In the genomic region with DNA sequence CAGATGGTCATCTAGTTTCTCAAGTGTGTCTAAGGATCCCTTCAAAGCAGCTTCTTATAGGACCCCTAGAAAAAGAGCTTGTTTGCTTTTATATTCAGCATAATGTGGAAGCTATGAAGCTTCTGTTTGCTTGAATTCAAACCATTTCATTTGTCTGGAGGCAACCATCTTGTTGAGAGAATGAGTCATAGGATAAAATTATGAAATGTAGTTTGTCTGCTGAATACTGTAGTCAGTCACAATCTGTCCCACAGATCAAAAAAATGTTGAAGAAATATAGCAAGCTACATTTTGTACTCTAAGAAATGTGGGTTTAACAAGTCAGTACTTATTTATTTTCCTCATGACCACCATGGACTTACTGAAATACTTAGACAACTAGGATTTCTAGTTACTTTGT, we compare ENCODE assay signal across 17 cellular contexts.
A peak's percentile ranks its signal among the peaks of the same experiment; 100 is the strongest.
DNase-seq lines count a peak whose midpoint lies in the region; ATAC-seq and TF ChIP-seq lines count a peak whose summit lies in the region.
"Had no signal": no experiment of that assay in that cellular context is flagged by ENCODE, and none has a peak within 500 bp of the region (broad histone marks: within the 10 kb centered on the region; RNA-seq: fewer than 3 reads in every experiment).

No MANE protein-coding gene starts in this region.

- peaks cover 7% of the 10 kb centered on the region for H3K36me3 Mint-ChIP-seq in MCF 10A (ENCODE audit: insufficient read depth, unreplicated experiment)
- no peaks in the 10 kb centered on the region for H3K36me3 Mint-ChIP-seq in CD8-positive, alpha-beta memory T cell
- H3K36me3 Mint-ChIP-seq: CD4-positive, CD25-positive, alpha-beta regulatory T cell; naive B cell; T-cell had no signal

- CTCF ChIA-PET in MCF 10A (lab: Yijun Ruan, JAX) = interaction anchor here (0.5 to 2.3 kb wide), 8 partner anchors 75 to 1166 kb away, joined by 3 to 21 read pairs (median 3); no protein-coding TSS in a partner anchor
- CTCF ChIA-PET in CD8-positive, alpha-beta memory T cell (lab: Charles Lee) = no interaction called here

- H3K27me3 ChIP-seq in breast epithelium = no peaks in the 10 kb centered on the region
- H3K27me3 ChIP-seq in CD8-positive, alpha-beta memory T cell (ENCODE audit: insufficient read depth, low read length, poor library complexity, severe bottlenecking) = no peaks in the 10 kb centered on the region
- H3K27me3 ChIP-seq: left lung had no signal

- BruUV-seq in MCF 10A (replicated peaks; lab: Mats Ljungman, UMichigan) = no TSS peak

- no peak overlapping the region for H3K27ac ChIP-seq in breast epithelium
- H3K27ac ChIP-seq in CD8-positive, alpha-beta memory T cell (ENCODE audit: low read depth, low read length) = no peak overlapping the region
- H3K27ac ChIP-seq: left lung, WERI-Rb-1 had no signal

- H3K36me3 ChIP-seq in breast epithelium = no peaks in the 10 kb centered on the region
- H3K36me3 ChIP-seq in CD8-positive, alpha-beta memory T cell (ENCODE audit: insufficient read depth, low read length) = no peaks in the 10 kb centered on the region
- H3K36me3 ChIP-seq: left lung, WERI-Rb-1 had no signal

- no peak overlapping the region for H3K27ac Mint-ChIP-seq in MCF 10A (ENCODE audit: low read depth, unreplicated experiment)
- H3K27ac Mint-ChIP-seq in CD8-positive, alpha-beta memory T cell = no peak overlapping the region
- H3K27ac Mint-ChIP-seq: CD4-positive, CD25-positive, alpha-beta regulatory T cell; naive B cell; T-cell had no signal

- intact Hi-C loops in MCF 10A (cut with micrococcal nuclease) = loop anchor here (5.0 kb wide), 1 partner anchor 719 kb away; no protein-coding TSS in a partner anchor
- intact Hi-C loops in breast epithelium (cut with DNase I; ENCODE audit: low total_unique reads) = no loop called here
- intact Hi-C loops in cardiac septum (cut with DNase I) = no loop called here

- no peaks in the 10 kb centered on the region for H3K9me3 Mint-ChIP-seq in MCF 10A (ENCODE audit: unreplicated experiment)
- peaks cover 0 to 7% (median 3%) of the 10 kb centered on the region in 5 donors for H3K9me3 Mint-ChIP-seq in CD8-positive, alpha-beta memory T cell

- no peak overlapping the region for H3K4me3 Mint-ChIP-seq in MCF 10A (ENCODE audit: unreplicated experiment)
- H3K4me3 Mint-ChIP-seq in CD8-positive, alpha-beta memory T cell = no peak overlapping the region
- H3K4me3 Mint-ChIP-seq: CD4-positive, CD25-positive, alpha-beta regulatory T cell; naive B cell; T-cell had no signal

- peak; percentile 30 for DNase-seq in MCF 10A (ENCODE audit: unreplicated experiment)
- DNase-seq in breast epithelium (ENCODE audit: low spot score in 2 of 2) = no peak
- DNase-seq in choroid plexus epithelial cell (ENCODE audit: low read depth) = peak; percentile 19
- peak; percentile 6 for DNase-seq in iris pigment epithelial cell (ENCODE audit: low read depth)
- no peak for DNase-seq in CD8-positive, alpha-beta memory T cell
- DNase-seq in cardiac septum (ENCODE audit: low spot score) = no peak
- DNase-seq in NCI-H1436 (lab: John Stamatoyannopoulos, UW) = no peak
- DNase-seq: amniotic stem cell; CD4-positive, CD25-positive, alpha-beta regulatory T cell; EL; left lung; naive B cell; NCI-H2081 treated with DMSO at 0.1 percent for 48 hours; stimulated activated naive CD4-positive, alpha-beta T cell; T-cell; WERI-Rb-1 had no signal

- no peak for ATAC-seq in HG03175 (IDR thresholded peaks at IDR 0.05; ENCODE audit: unreplicated experiment)
- ATAC-seq: left lung, T-cell had no signal

- H3K4me3 ChIP-seq in breast epithelium = no peak overlapping the region
- H3K4me3 ChIP-seq in choroid plexus epithelial cell (ENCODE audit: low read depth, low read length) = no peak overlapping the region
- H3K4me3 ChIP-seq in CD8-positive, alpha-beta memory T cell (ENCODE audit: low read length) = no peak overlapping the region
- H3K4me3 ChIP-seq: left lung had no signal

- TF ChIP-seq CTCF in MCF 10A (IDR thresholded peaks at IDR 0.05; ENCODE audit: unreplicated experiment) (no peak), breast epithelium (IDR thresholded peaks at IDR 0.05) (no peak), choroid plexus epithelial cell (conservative IDR thresholded peaks at IDR 0.05; ENCODE audit: low read depth, low read length) (no peak)

- no peaks in the 10 kb centered on the region for H3K4me1 ChIP-seq in breast epithelium
- H3K4me1 ChIP-seq in CD8-positive, alpha-beta memory T cell (ENCODE audit: insufficient read depth, low read length) = no peaks in the 10 kb centered on the region
- H3K4me1 ChIP-seq: left lung had no signal

- H3K4me1 Mint-ChIP-seq in MCF 10A (ENCODE audit: insufficient read depth, unreplicated experiment) = no peaks in the 10 kb centered on the region
- no peaks in the 10 kb centered on the region for H3K4me1 Mint-ChIP-seq in CD8-positive, alpha-beta memory T cell
- H3K4me1 Mint-ChIP-seq: CD4-positive, CD25-positive, alpha-beta regulatory T cell; naive B cell; T-cell had no signal

- POLR2A ChIA-PET in MCF 10A (lab: Yijun Ruan, JAX) = interaction anchor here (1.0 kb wide), 1 partner anchor 339 kb away, joined by 3 read pairs; the partner anchor contains the start of gene WLS
- POLR2A ChIA-PET in CD8-positive, alpha-beta memory T cell (lab: Charles Lee) = no interaction called here

- no peaks in the 10 kb centered on the region for H3K9me3 ChIP-seq in breast epithelium
- H3K9me3 ChIP-seq in CD8-positive, alpha-beta memory T cell (ENCODE audit: low read length) = no peaks in the 10 kb centered on the region
- H3K9me3 ChIP-seq: left lung had no signal

- no peak for TF ChIP-seq POLR2A in breast epithelium (IDR thresholded peaks at IDR 0.05)

- peaks cover 63% of the 10 kb centered on the region for H3K27me3 Mint-ChIP-seq in MCF 10A (ENCODE audit: insufficient read depth, unreplicated experiment)
- H3K27me3 Mint-ChIP-seq in CD8-positive, alpha-beta memory T cell = no peaks in the 10 kb centered on the region

Comparison
In these comparisons a context has a peak if more than half of its experiments do, and no peak if none do; other contexts are left out.
1. DNase-seq: peak in MCF 10A (single experiment), choroid plexus epithelial cell (single experiment) and iris pigment epithelial cell (single experiment); none in breast epithelium (0 of 2), CD8-positive, alpha-beta memory T cell (0 of 5), cardiac septum (single experiment) and NCI-H1436 (single experiment).